ENCODE assay signal across 10 cellular contexts in the genomic region with DNA sequence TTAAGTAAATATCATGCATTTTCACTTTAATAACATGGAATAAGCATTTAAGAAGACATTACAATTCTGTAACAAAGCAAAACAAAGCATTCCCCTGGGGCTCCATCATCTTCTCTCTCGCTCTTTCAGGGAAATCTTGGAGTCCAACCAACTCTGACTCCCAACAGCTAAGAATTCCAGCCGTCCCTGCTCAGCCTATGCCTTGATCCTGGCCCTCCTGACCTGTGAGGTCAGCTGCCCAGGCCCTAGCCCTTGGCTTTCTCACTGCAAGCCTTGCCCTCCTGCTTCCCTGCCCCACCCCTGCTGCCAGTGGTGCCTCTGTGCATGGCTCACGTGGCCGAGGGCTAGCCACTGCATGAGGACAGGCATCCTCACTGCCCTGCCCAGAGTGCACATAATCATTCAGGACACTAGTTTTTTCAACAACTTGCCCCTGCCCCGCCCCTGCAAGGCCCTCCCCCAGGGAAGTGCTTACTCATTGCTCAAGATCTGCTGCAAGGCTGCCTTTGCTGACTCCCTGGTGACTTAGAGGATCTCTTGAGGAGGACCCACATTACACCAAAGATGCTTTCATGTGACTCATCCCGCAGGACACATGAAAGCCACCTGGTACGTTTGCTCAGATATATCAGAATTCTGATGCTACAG. TPM values are rescaled to one million over a fixed set of nuclear protein-coding genes. Genes with fewer than 3 reads are reported as not detected.
A peak's percentile ranks its signal among the peaks of the same experiment; 100 is the strongest.
DNase-seq lines count a peak whose midpoint lies in the region; ATAC-seq, FAIRE-seq and TF ChIP-seq lines count a peak whose summit lies in the region.
"Had no signal": no experiment of that assay in that cellular context is flagged by ENCODE, and none has a peak within 500 bp of the region (broad histone marks: within the 10 kb centered on the region; RNA-seq: fewer than 3 reads in every experiment).

No MANE protein-coding gene starts in this region.

- H3K4me3 ChIP-seq in adipocyte (ENCODE audit: low read length) = no peak overlapping the region
- no peak overlapping the region for H3K4me3 ChIP-seq in small intestine (ENCODE audit: low read depth in 1 of 2, low read length in 2 of 2)
- no peak overlapping the region for H3K4me3 ChIP-seq in uterus
- H3K4me3 ChIP-seq: SJCRH30, tibial nerve had no signal

- H3K27me3 ChIP-seq in adipocyte (replicated peaks; ENCODE audit: control insufficient read depth, insufficient read depth, low read length) (no peaks in the 10 kb centered on the region), small intestine (ENCODE audit: control insufficient read depth in 2 of 2, insufficient read depth in 2 of 2, low read length in 2 of 2) (no peaks in the 10 kb centered on the region), uterus (no peaks in the 10 kb centered on the region)
- H3K27me3 ChIP-seq: SJCRH30, tibial nerve had no signal

- H3K36me3 ChIP-seq in adipocyte (ENCODE audit: control insufficient read depth, insufficient read depth, low read length, severe bottlenecking) (peaks cover 87% of the 10 kb centered on the region), small intestine (ENCODE audit: control insufficient read depth in 2 of 2, insufficient read depth in 2 of 2, low read length in 2 of 2) (peaks cover 9 to 32% of the 10 kb centered on the region in 2 donors), uterus (peaks cover 0 to 2% of the 10 kb centered on the region in 2 donors)

- H3K27ac ChIP-seq in small intestine (ENCODE audit: low read depth in 1 of 2, low read length in 1 of 2) = no peak overlapping the region
- no peak overlapping the region for H3K27ac ChIP-seq in uterus
- H3K27ac ChIP-seq: SJCRH30, tibial nerve had no signal

- H3K9me3 ChIP-seq in adipocyte (ENCODE audit: control insufficient read depth, low read length) (peaks cover 8% of the 10 kb centered on the region), small intestine (ENCODE audit: control insufficient read depth, low read depth) (no peaks in the 10 kb centered on the region), uterus (peaks cover 0 to 4% of the 10 kb centered on the region in 2 donors)

- intact Hi-C loops in left colon (cut with DNase I, micrococcal nuclease) = no loop called here
- intact Hi-C loops in uterus (cut with DNase I; ENCODE audit: low total_unique reads) = no loop called here

- no peak for FAIRE-seq in small intestine (lab: Jason Lieb, UNC)

- DNase-seq in AG08395 (ENCODE audit: low spot score) = peak; percentile 92
- peak; percentile 89 for DNase-seq in HS-5 (ENCODE audit: low read depth)
- DNase-seq in adipocyte (ENCODE audit: low read depth) = peak; percentile 68
- no peak for DNase-seq in left colon
- DNase-seq in small intestine = no peak
- no peak for DNase-seq in uterus
- no peak for DNase-seq in activated effector memory CD4-positive, alpha-beta T cell treated with Interleukin-2 at 50 U/mL for 16 hours
- no peak for DNase-seq in stimulated activated CD4-positive, alpha-beta T cell treated with anti-CD3 and anti-CD28 coated beads, Interleukin-4, amount 100 ng/mL, for 4 hours
- DNase-seq: SJCRH30 had no signal

- no peak for TF ChIP-seq CTCF in uterus (IDR thresholded peaks at IDR 0.05)

- WGBS in small intestine, 3 donors = 80 to 90% (median 82%) methylated on average over 7 of the region's 7 CpGs

- no peak for TF ChIP-seq POLR2A in uterus (IDR thresholded peaks at IDR 0.05)

- H3K4me1 ChIP-seq in adipocyte (ENCODE audit: control insufficient read depth, insufficient read depth, low read length) (peaks cover 23% of the 10 kb centered on the region), small intestine (ENCODE audit: control insufficient read depth in 2 of 2, insufficient read depth in 1 of 2, low read depth in 1 of 2, low read length in 1 of 2) (no peaks in the 10 kb centered on the region), uterus (no peaks in the 10 kb centered on the region)

- H3K9ac ChIP-seq in adipocyte (ENCODE audit: low read length) = no peak overlapping the region

- ATAC-seq in left colon = peak; percentile 48

RNA-seq across cellular contexts. Expression of gene MTMR10, which starts 37.6 kb away (rescaled TPM):
- 10 to 100 TPM; 16.1 to 32.1 TPM for total RNA-seq in left colon
- 10 to 100 TPM; 11.0 to 26.8 (median 17.8) TPM for polyA plus RNA-seq in small intestine
- total RNA-seq in uterus = 10 to 100 TPM; 11.8 to 34.2 (median 19.1) TPM

RNA-seq across cellular contexts. Expression of gene FAN1, which starts 50.1 kb away (rescaled TPM):
- 10 to 100 TPM in 1 of 2 donors, 1 to 10 TPM in 1; 8.4 to 15.8 TPM for total RNA-seq in left colon
- polyA plus RNA-seq in small intestine = 1 to 10 TPM; 3.2 to 9.2 (median 8.4) TPM
- 10 to 100 TPM in 3 of 4 donors, 1 to 10 TPM in 1; 9.4 to 38.3 (median 19.2) TPM for total RNA-seq in uterus

Comparison
In these comparisons a context has a peak if more than half of its experiments do, and no peak if none do; other contexts are left out.
1. DNase-seq: peak in AG08395 (single experiment), HS-5 (single experiment) and adipocyte (single experiment); none in left colon (0 of 2), small intestine (single experiment), uterus (0 of 2), activated effector memory CD4-positive, alpha-beta T cell treated with Interleukin-2 at 50 U/mL for 16 hours (single experiment) and stimulated activated CD4-positive, alpha-beta T cell treated with anti-CD3 and anti-CD28 coated beads, Interleukin-4, amount 100 ng/mL, for 4 hours (0 of 2).